Comparison of ENCODE assay signal across 1 cellular context in the genomic region with DNA sequence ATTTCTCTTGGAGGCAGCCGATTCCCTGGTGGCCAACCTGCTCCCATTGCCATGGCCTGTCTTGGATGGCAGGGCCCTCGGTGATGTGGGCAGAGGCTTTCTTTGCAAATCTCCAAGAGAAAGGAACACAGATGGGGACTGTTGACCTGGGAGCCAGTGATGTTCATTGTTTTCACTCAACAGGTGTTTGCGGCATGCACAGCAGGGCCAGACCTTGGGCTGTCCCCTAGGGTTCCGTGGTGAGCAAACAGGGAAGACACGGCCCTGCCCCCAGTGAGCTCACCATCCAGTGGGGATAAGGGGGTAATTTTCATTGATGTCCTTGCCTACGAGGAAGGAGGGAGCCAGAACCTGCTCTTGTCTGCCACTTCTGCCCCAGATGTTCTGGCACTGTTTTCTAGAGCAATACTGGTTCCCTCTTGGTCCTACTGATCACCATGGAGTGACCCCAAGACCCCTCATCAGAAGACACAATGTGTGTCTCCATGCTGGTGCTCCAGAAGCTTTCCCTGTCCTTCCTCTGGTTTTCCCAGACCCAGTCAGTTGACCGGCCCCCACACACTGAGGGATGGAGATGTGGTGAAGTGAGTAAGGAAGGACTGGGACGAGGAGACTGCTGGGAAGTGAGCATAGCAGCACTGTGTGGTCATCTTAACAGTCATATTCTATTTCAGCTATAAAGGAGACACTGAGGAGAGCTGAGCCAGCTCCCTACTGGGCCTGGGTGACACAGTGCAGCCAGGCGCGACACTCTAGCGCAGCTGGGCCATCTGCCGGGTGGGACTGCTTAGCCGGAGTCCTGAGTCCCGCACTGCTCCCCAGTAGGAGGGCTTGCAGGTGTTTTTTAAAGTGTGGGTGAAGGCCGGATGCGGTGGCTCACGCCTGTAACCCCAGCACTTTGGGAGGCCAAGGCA.
TF ChIP-seq lines count a peak whose summit lies in the region.

No MANE protein-coding gene starts in this region.

TF ChIP-seq in GM12878, 131 proteins besides CTCF, POLR2A, EP300 and RAD21:
- TF ChIP-seq PAX5 (IDR thresholded peaks at IDR 0.05; ENCODE audit: borderline replicate concordance, low read depth, low read length) = peak; percentile 48; the same call in 1 of the 2 replicates
- no peak for TF ChIP-seq ETV6 (conservative IDR thresholded peaks at IDR 0.05 in 1 of 2, IDR thresholded peaks at IDR 0.05 in 1 of 2; ENCODE audit: borderline replicate concordance in 1 of 2, low read depth in 1 of 2)
